1 cellular context compared by ENCODE assay signal in the genomic region with DNA sequence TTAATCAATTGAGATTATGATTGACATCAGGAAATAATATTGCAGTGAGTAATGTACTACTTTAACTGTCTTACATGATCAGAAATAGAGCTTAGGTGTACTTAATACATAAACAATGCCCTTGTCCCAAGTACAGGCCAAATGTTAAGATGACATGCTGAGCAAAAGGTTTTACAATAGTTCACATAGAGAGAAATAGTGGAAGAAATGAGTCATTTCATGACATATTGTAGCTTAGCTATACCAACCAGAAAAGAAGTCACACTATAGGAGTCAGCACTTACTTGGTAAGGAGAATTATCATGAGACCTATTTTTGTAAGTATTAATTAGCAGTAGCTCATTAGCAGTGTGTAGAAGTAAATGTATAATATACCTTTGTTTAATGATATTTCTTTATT.
TF ChIP-seq lines count a peak whose summit lies in the region.

No MANE protein-coding gene starts in this region.

TF ChIP-seq in GM23338, 12 proteins besides CTCF, POLR2A, EP300 and RAD21 (continued from another document):
- no peak for TF ChIP-seq REST (IDR thresholded peaks at IDR 0.05; ENCODE audit: unreplicated experiment)
- TF ChIP-seq EZH2 (IDR thresholded peaks at IDR 0.05; ENCODE audit: low read depth, unreplicated experiment), result no peak
- TF ChIP-seq, protein P1, sequence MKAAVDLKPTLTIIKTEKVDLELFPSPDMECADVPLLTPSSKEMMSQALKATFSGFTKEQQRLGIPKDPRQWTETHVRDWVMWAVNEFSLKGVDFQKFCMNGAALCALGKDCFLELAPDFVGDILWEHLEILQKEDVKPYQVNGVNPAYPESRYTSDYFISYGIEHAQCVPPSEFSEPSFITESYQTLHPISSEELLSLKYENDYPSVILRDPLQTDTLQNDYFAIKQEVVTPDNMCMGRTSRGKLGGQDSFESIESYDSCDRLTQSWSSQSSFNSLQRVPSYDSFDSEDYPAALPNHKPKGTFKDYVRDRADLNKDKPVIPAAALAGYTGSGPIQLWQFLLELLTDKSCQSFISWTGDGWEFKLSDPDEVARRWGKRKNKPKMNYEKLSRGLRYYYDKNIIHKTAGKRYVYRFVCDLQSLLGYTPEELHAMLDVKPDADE (IDR thresholded peaks at IDR 0.05), result no peak
- TF ChIP-seq JUNB (IDR thresholded peaks at IDR 0.05; ENCODE audit: unreplicated experiment), result no peak
TF ChIP-seq in GM23338: peak in this region for 0.
